15 cellular contexts compared by ENCODE assay signal in genomic region chr1:31752952-31753351, GRCh38. TPM values are rescaled to one million over a fixed set of nuclear protein-coding genes. Genes with fewer than 3 reads are reported as not detected.
DNase-seq lines count a peak whose midpoint lies in the region; TF ChIP-seq lines count a peak whose summit lies in the region.
"Had no signal": no experiment of that assay in that cellular context is flagged by ENCODE, and none has a peak within 500 bp of the region (broad histone marks: within the 10 kb centered on the region; RNA-seq: fewer than 3 reads in every experiment).

No MANE protein-coding gene starts in this region.

- no peaks in the 10 kb centered on the region for H3K9me3 ChIP-seq in BLaER1 treated with 17β-estradiol and CSF1 and Interleukin-3, amounts not matched to agents 10 nM and 100 nM (replicated peaks in 1 of 11)
- no peaks in the 10 kb centered on the region for H3K9me3 ChIP-seq in Loucy (ENCODE audit: insufficient read depth, low read depth, low read length)
- H3K9me3 ChIP-seq: esophagus muscularis mucosa had no signal

- TF ChIP-seq CTCF in Loucy (conservative IDR thresholded peaks at IDR 0.05; ENCODE audit: low read length), result no peak
- peak in 1 of 56 donors; percentile 3 for TF ChIP-seq CTCF in dorsolateral prefrontal cortex (IDR thresholded peaks at IDR 0.05 in 54 of 56, conservative IDR thresholded peaks at IDR 0.05 in 2 of 56; ENCODE audit: low read depth in 1 of 56, partially characterized antibody in 56 of 56)
- TF ChIP-seq CTCF in glutamatergic neuron (IDR thresholded peaks at IDR 0.05; ENCODE audit: partially characterized antibody, unreplicated experiment), result no peak
- TF ChIP-seq CTCF in GM13976 (IDR thresholded peaks at IDR 0.05; ENCODE audit: borderline replicate concordance, control extremely low read depth, extremely low read depth, insufficient read depth, missing control alignments), result no peak

- peaks cover 0 to 30% (median 0%) of the 10 kb centered on the region in 11 experiments; a peak in 5 of 22 replicates for H4K20me1 ChIP-seq in BLaER1 treated with 17β-estradiol and CSF1 and Interleukin-3, amounts not matched to agents 10 nM and 100 nM
- H4K20me1 ChIP-seq in Loucy (ENCODE audit: insufficient read depth, low read length, poor library complexity, severe bottlenecking), result no peaks in the 10 kb centered on the region

- H3K36me3 ChIP-seq in BLaER1 treated with 17β-estradiol and CSF1 and Interleukin-3, amounts not matched to agents 10 nM and 100 nM, result no peaks in the 10 kb centered on the region
- no peaks in the 10 kb centered on the region for H3K36me3 ChIP-seq in Loucy (ENCODE audit: insufficient read depth, low read length)
- H3K36me3 ChIP-seq: esophagus muscularis mucosa had no signal

- peaks cover 2% of the 10 kb centered on the region for H3K9me3 Mint-ChIP-seq in glutamatergic neuron (ENCODE audit: unreplicated experiment)
- H3K9me3 Mint-ChIP-seq: activated T-helper 1 cell treated with anti-CD3 and anti-CD28 coated beads, Interleukin-12 subunit alpha, Interleukin-12 subunit beta, Interleukin-2, Interleukin-4 antibody, amounts not matched to agents 30 ng/mL and 10 ng/mL and 1 ng/mL, durations not matched to agents 14 hours and 24 hours and 36 hours had no signal

- H3F3A ChIP-seq in Loucy (ENCODE audit: low read depth), result no peaks in the 10 kb centered on the region

- intact Hi-C loops in dorsolateral prefrontal cortex (cut with DNase I), result no loop called here

- peaks cover 17% of the 10 kb centered on the region for H3K4me1 Mint-ChIP-seq in glutamatergic neuron (ENCODE audit: low read depth, unreplicated experiment)

- H3K4me1 ChIP-seq in BLaER1 treated with 17β-estradiol and CSF1 and Interleukin-3, amounts not matched to agents 10 nM and 100 nM, result peaks cover 47 to 73% (median 64%) of the 10 kb centered on the region in 10 experiments
- peaks cover 28% of the 10 kb centered on the region for H3K4me1 ChIP-seq in Loucy (ENCODE audit: insufficient read depth, low read length, poor library complexity, severe bottlenecking)

- no peak overlapping the region for H3K27ac Mint-ChIP-seq in glutamatergic neuron (ENCODE audit: unreplicated experiment)
- H3K27ac Mint-ChIP-seq: activated T-helper 1 cell treated with anti-CD3 and anti-CD28 coated beads, Interleukin-12 subunit alpha, Interleukin-12 subunit beta, Interleukin-2, Interleukin-4 antibody, amounts not matched to agents 30 ng/mL and 10 ng/mL and 1 ng/mL, durations not matched to agents 14 hours and 24 hours and 36 hours had no signal

- DNase-seq in dorsolateral prefrontal cortex, result no peak
- peak; percentile 39 for DNase-seq in occipital lobe (lab: John Stamatoyannopoulos, UW)
- no peak for DNase-seq in NCI-H146 treated with DMSO at 0.1 percent for 48 hours (lab: John Stamatoyannopoulos, UW; ENCODE audit: unreplicated experiment)
- DNase-seq in glutamatergic neuron, result no peak
- DNase-seq in GM13976 (ENCODE audit: low spot score), result no peak
- no peak for DNase-seq in kidney tubule cell (ENCODE audit: low spot score)
- DNase-seq: activated CD4-positive, alpha-beta T cell treated with anti-CD3 and anti-CD28 coated beads, Interleukin-2, amount 50 U/mL, for 4 hours; dermis blood vessel endothelial cell; stimulated activated CD4-positive, alpha-beta T cell treated with anti-CD3 and anti-CD28 coated beads, Interleukin-12 subunit alpha, Interleukin-12 subunit beta, amount 100 ng/mL, for 4 hours had no signal

- H3K9me2 ChIP-seq in Loucy (replicated peaks; ENCODE audit: low read depth, low read length), result no peaks in the 10 kb centered on the region

- H3K4me3 Mint-ChIP-seq in glutamatergic neuron (ENCODE audit: unreplicated experiment), result no peak overlapping the region
- H3K4me3 Mint-ChIP-seq: activated T-helper 1 cell treated with anti-CD3 and anti-CD28 coated beads, Interleukin-12 subunit alpha, Interleukin-12 subunit beta, Interleukin-2, Interleukin-4 antibody, amounts not matched to agents 30 ng/mL and 10 ng/mL and 1 ng/mL, durations not matched to agents 14 hours and 24 hours and 36 hours had no signal

- no peak overlapping the region for H2AFZ ChIP-seq in Loucy (ENCODE audit: low read length)
- H2AFZ ChIP-seq: parathyroid adenoma had no signal

- H3K79me2 ChIP-seq in Loucy (ENCODE audit: insufficient read depth, low read length), result no peaks in the 10 kb centered on the region
- H3K79me2 ChIP-seq: parathyroid adenoma had no signal

- H3K9ac ChIP-seq in BLaER1 treated with 17β-estradiol and CSF1 and Interleukin-3, amounts not matched to agents 10 nM and 100 nM, result 0 out of 22 replicates have a peak overlapping the region, but pooled peaks of 1 of the 11 experiments have one; percentile 7
- peak overlapping the region; percentile 20 for H3K9ac ChIP-seq in Loucy (ENCODE audit: low read depth, low read length, poor library complexity, severe bottlenecking)
- H3K9ac ChIP-seq: parathyroid adenoma had no signal

- H3K27me3 ChIP-seq in BLaER1 treated with 17β-estradiol and CSF1 and Interleukin-3, amounts not matched to agents 10 nM and 100 nM, result peaks cover 0 to 8% (median 0%) of the 10 kb centered on the region in 11 experiments; a peak in 1 of 22 replicates
- H3K27me3 ChIP-seq in Loucy (ENCODE audit: insufficient read depth, low read length, poor library complexity, severe bottlenecking) (no peaks in the 10 kb centered on the region), dorsolateral prefrontal cortex (no peaks in the 10 kb centered on the region)
- H3K27me3 ChIP-seq: esophagus muscularis mucosa had no signal

- no peaks in the 10 kb centered on the region for H3K36me3 Mint-ChIP-seq in glutamatergic neuron (ENCODE audit: unreplicated experiment)

- peak overlapping the region in 3 of 11 experiments; percentile 7 to 41 (median 21); a peak in 2 of 22 replicates for H3K27ac ChIP-seq in BLaER1 treated with 17β-estradiol and CSF1 and Interleukin-3, amounts not matched to agents 10 nM and 100 nM
- peak overlapping the region; percentile 51 to 96 (median 91) for H3K27ac ChIP-seq in dorsolateral prefrontal cortex
- H3K27ac ChIP-seq: esophagus muscularis mucosa, parathyroid adenoma had no signal

- peaks cover 15% of the 10 kb centered on the region for H3K27me3 Mint-ChIP-seq in glutamatergic neuron (ENCODE audit: unreplicated experiment)

- in situ Hi-C loops in GM13976 (cut with MboI; ENCODE audit: low sequenced_read_pairs, unreplicated experiment), result no loop called here

- H3K4me3 ChIP-seq in BLaER1 treated with 17β-estradiol and CSF1 and Interleukin-3, amounts not matched to agents 10 nM and 100 nM, result no peak overlapping the region
- H3K4me3 ChIP-seq in Loucy (ENCODE audit: low read length, poor library complexity, severe bottlenecking), result no peak overlapping the region
- H3K4me3 ChIP-seq in dorsolateral prefrontal cortex, result peak overlapping the region in 25 of 59 donors; percentile 7 to 47 (median 28)
- H3K4me3 ChIP-seq: esophagus muscularis mucosa, K562 had no signal

- peak overlapping the region; percentile 32 to 83 (median 64); a peak in 21 of 22 replicates for H3K4me2 ChIP-seq in BLaER1 treated with 17β-estradiol and CSF1 and Interleukin-3, amounts not matched to agents 10 nM and 100 nM
- H3K4me2 ChIP-seq in Loucy (ENCODE audit: low read depth, low read length, poor library complexity, severe bottlenecking), result no peak overlapping the region

RNA-seq across cellular contexts. Expression of gene ADGRB2, which starts 11.2 kb away (rescaled TPM):
- total RNA-seq in dorsolateral prefrontal cortex, result 100 to 1,000 TPM; 101 to 272 (median 186) TPM
- 75.0 TPM for total RNA-seq in occipital lobe
- total RNA-seq in glutamatergic neuron (ENCODE audit: unreplicated experiment), result 15.8 TPM

RNA-seq across cellular contexts. Expression of gene COL16A1, which starts 49.1 kb away (rescaled TPM):
- 100 to 1,000 TPM in 60 of 120 experiments, 10 to 100 TPM in 60; 24.6 to 285 (median 97.8) TPM for total RNA-seq in dorsolateral prefrontal cortex
- 5.8 TPM for total RNA-seq in occipital lobe
- 52.2 TPM for total RNA-seq in glutamatergic neuron (ENCODE audit: unreplicated experiment)
- total RNA-seq: activated T-helper 1 cell treated with anti-CD3 and anti-CD28 coated beads, Interleukin-12 subunit alpha, Interleukin-12 subunit beta, Interleukin-2, Interleukin-4 antibody, amounts not matched to agents 30 ng/mL and 10 ng/mL and 1 ng/mL, durations not matched to agents 14 hours and 24 hours and 36 hours had no signal
